ENCODE assay signal across 8 cellular contexts in genomic region chr9:98998441-98999151, GRCh38. TPM values are rescaled to one million over a fixed set of nuclear protein-coding genes. Genes with fewer than 3 reads are reported as not detected.
DNase-seq lines count a peak whose midpoint lies in the region; ATAC-seq and TF ChIP-seq lines count a peak whose summit lies in the region.

No MANE protein-coding gene starts in this region.

- no peak overlapping the region for H3K4me3 Mint-ChIP-seq in osteocyte (ENCODE audit: unreplicated experiment)
- H3K4me3 Mint-ChIP-seq in type B pancreatic cell = peak overlapping the region; percentile 43

- H3K4me1 Mint-ChIP-seq in osteocyte (ENCODE audit: unreplicated experiment) = peaks cover 38% of the 10 kb centered on the region
- H3K4me1 Mint-ChIP-seq in type B pancreatic cell (ENCODE audit: unreplicated experiment) = peaks cover 13% of the 10 kb centered on the region

- H3K27ac Mint-ChIP-seq in osteocyte (ENCODE audit: unreplicated experiment) (peak overlapping the region; percentile 21), type B pancreatic cell (no peak overlapping the region)

- H3K27me3 ChIP-seq in Peyer's patch = no peaks in the 10 kb centered on the region

- no peak overlapping the region for H3K4me3 ChIP-seq in Peyer's patch

- ATAC-seq in HG02623 (IDR thresholded peaks at IDR 0.05; ENCODE audit: unreplicated experiment) (peak; percentile 50), HG03139 (IDR thresholded peaks at IDR 0.05; ENCODE audit: unreplicated experiment) (no peak)

- peak overlapping the region in 2 of 4 donors; percentile 60 to 65 for H3K27ac ChIP-seq in Peyer's patch

- peak; percentile 77 for DNase-seq in ELR (ENCODE audit: low read depth)
- peak; percentile 52 to 87 (median 82) for DNase-seq in Peyer's patch
- peak in 3 of 4 experiments; percentile 26 to 39 (median 30) for DNase-seq in activated naive CD4-positive, alpha-beta T cell (lab: John Stamatoyannopoulos, UW)
- DNase-seq in glomerular visceral epithelial cell (ENCODE audit: extremely low spot score) = peak; percentile 71
- peak; percentile 91 for DNase-seq in osteocyte (ENCODE audit: extremely low spot score, unreplicated experiment)
- DNase-seq in type B pancreatic cell (ENCODE audit: extremely low spot score, unreplicated experiment) = peak; percentile 79

- H3K9me3 Mint-ChIP-seq in osteocyte (ENCODE audit: unreplicated experiment) (no peaks in the 10 kb centered on the region), type B pancreatic cell (no peaks in the 10 kb centered on the region)

- no peaks in the 10 kb centered on the region for H3K9me3 ChIP-seq in Peyer's patch

- no peak for TF ChIP-seq POLR2A in Peyer's patch (IDR thresholded peaks at IDR 0.05)

- peaks cover 2% of the 10 kb centered on the region for H3K36me3 Mint-ChIP-seq in osteocyte (ENCODE audit: unreplicated experiment)
- H3K36me3 Mint-ChIP-seq in type B pancreatic cell = no peaks in the 10 kb centered on the region

- TF ChIP-seq CTCF in Peyer's patch (IDR thresholded peaks at IDR 0.05) = peak; percentile 52 to 87 (median 74)
- TF ChIP-seq CTCF in osteocyte (IDR thresholded peaks at IDR 0.05) = peak; percentile 90
- peak; percentile 91 for TF ChIP-seq CTCF in type B pancreatic cell (conservative IDR thresholded peaks at IDR 0.05)

- peaks cover 0 to 13% (median 2%) of the 10 kb centered on the region in 4 donors for H3K4me1 ChIP-seq in Peyer's patch

- no peaks in the 10 kb centered on the region for H3K36me3 ChIP-seq in Peyer's patch

- H3K27me3 Mint-ChIP-seq in osteocyte (ENCODE audit: unreplicated experiment) = peaks cover 24% of the 10 kb centered on the region
- H3K27me3 Mint-ChIP-seq in type B pancreatic cell = peaks cover 27% of the 10 kb centered on the region

RNA-seq across cellular contexts. Expression of gene COL15A1, which starts 54.9 kb away (rescaled TPM):
- total RNA-seq in Peyer's patch (10 to 100 TPM in 1 of 4 donors, 1 to 10 TPM in 3; 1.4 to 16.5 (median 5.6) TPM), osteocyte (0.34 and 0.81 TPM in 2 replicates), type B pancreatic cell (ENCODE audit: low replicate concordance) (0.12 and 0.68 TPM in 2 replicates)

Comparison
In these comparisons a context has a peak if more than half of its experiments do, and no peak if none do; other contexts are left out.
1. DNase-seq: peak in every context shown above with its lines; median percentile 91 in osteocyte; 82 in Peyer's patch; 79 in type B pancreatic cell; 77 in ELR; 71 in glomerular visceral epithelial cell; 30 in activated naive CD4-positive, alpha-beta T cell.